1 cellular context compared by ENCODE assay signal in genomic region chr11:128544625-128545024, GRCh38.
TF ChIP-seq lines count a peak whose summit lies in the region.

No MANE protein-coding gene starts in this region.

TF ChIP-seq in IMR-90, 13 proteins besides CTCF, POLR2A, EP300 and RAD21:
- TF ChIP-seq, protein P1, sequence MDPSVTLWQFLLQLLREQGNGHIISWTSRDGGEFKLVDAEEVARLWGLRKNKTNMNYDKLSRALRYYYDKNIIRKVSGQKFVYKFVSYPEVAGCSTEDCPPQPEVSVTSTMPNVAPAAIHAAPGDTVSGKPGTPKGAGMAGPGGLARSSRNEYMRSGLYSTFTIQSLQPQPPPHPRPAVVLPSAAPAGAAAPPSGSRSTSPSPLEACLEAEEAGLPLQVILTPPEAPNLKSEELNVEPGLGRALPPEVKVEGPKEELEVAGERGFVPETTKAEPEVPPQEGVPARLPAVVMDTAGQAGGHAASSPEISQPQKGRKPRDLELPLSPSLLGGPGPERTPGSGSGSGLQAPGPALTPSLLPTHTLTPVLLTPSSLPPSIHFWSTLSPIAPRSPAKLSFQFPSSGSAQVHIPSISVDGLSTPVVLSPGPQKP (IDR thresholded peaks at IDR 0.05; ENCODE audit: borderline replicate concordance, low read depth, low read length): no peak
- TF ChIP-seq MAZ (IDR thresholded peaks at IDR 0.05; ENCODE audit: borderline replicate concordance, low read depth, low read length): no peak
- no peak for TF ChIP-seq RCOR1 (IDR thresholded peaks at IDR 0.05; ENCODE audit: insufficient replicate concordance, low read length)
- no peak for TF ChIP-seq MXI1 (IDR thresholded peaks at IDR 0.05; ENCODE audit: borderline replicate concordance, low read depth, low read length)
- peak; percentile 85 for TF ChIP-seq BHLHE40 (IDR thresholded peaks at IDR 0.05; ENCODE audit: low read depth, low read length)
- no peak for TF ChIP-seq CHD1 (IDR thresholded peaks at IDR 0.05; ENCODE audit: low read depth, low read length)
- TF ChIP-seq SMC3 (IDR thresholded peaks at IDR 0.05; ENCODE audit: low read depth, low read length): no peak
- TF ChIP-seq MAFK (IDR thresholded peaks at IDR 0.05; ENCODE audit: low read depth, low read length): no peak
- TF ChIP-seq FOS (IDR thresholded peaks at IDR 0.05; ENCODE audit: low read depth, low read length): no peak
- TF ChIP-seq RFX5 (IDR thresholded peaks at IDR 0.05; ENCODE audit: low read depth, low read length): no peak
- 0 out of 2 replicates have a peak, but pooled peaks have one; percentile 44 for TF ChIP-seq CEBPB (IDR thresholded peaks at IDR 0.05; ENCODE audit: low read depth, low read length)
- TF ChIP-seq USF2 (IDR thresholded peaks at IDR 0.05; ENCODE audit: low read depth, low read length): no peak
- no peak for TF ChIP-seq NFE2L2 (IDR thresholded peaks at IDR 0.05; ENCODE audit: low read depth, low read length)
